ENCODE assay signal across 9 cellular contexts in genomic region chrX:5113128-5113527, GRCh38.
DNase-seq lines count a peak whose midpoint lies in the region; ATAC-seq, FAIRE-seq and TF ChIP-seq lines count a peak whose summit lies in the region.
"Had no signal": no experiment of that assay in that cellular context is flagged by ENCODE, and none has a peak within 500 bp of the region (broad histone marks: within the 10 kb centered on the region; RNA-seq: fewer than 3 reads in every experiment).

No MANE protein-coding gene starts in this region.

- no peak for TF ChIP-seq EP300 in tibial nerve (IDR thresholded peaks at IDR 0.05)

- no peak overlapping the region for H3K27ac ChIP-seq in tibial nerve

- FAIRE-seq in GM12892 (lab: Jason Lieb, UNC): no peak

- WGBS in tibial nerve, 2 donors: 70% methylated on average over 6 of the region's 6 CpGs

- TF ChIP-seq POLR2A in tibial nerve (IDR thresholded peaks at IDR 0.05) (no peak), GM18505 (IDR thresholded peaks at IDR 0.05; ENCODE audit: borderline replicate concordance, extremely low read depth, insufficient read depth, insufficient read length) (no peak), GM12892 (IDR thresholded peaks at IDR 0.05; ENCODE audit: low read depth, low read length) (no peak)

- H3K4me3 ChIP-seq in tibial nerve (no peak overlapping the region), HAP-1 (no peak overlapping the region)

- in situ Hi-C loops in HAP-1 (cut with MboI; ENCODE audit: low sequenced_read_pairs): no loop called here

- H3K9me3 ChIP-seq in tibial nerve: no peaks in the 10 kb centered on the region
- no peaks in the 10 kb centered on the region for H3K9me3 ChIP-seq in HAP-1

- ATAC-seq in GM18505 (IDR thresholded peaks at IDR 0.05; ENCODE audit: unreplicated experiment): no peak

- TF ChIP-seq CTCF in tibial nerve (IDR thresholded peaks at IDR 0.05): peak in 2 of 5 experiments; percentile 17 to 25

- H3K36me3 ChIP-seq in tibial nerve: no peaks in the 10 kb centered on the region
- no peaks in the 10 kb centered on the region for H3K36me3 ChIP-seq in HAP-1 (replicated peaks)

- DNase-seq in A172 (ENCODE audit: low spot score) (peak; percentile 16), H4 (ENCODE audit: low spot score) (peak; percentile 34), RKO (ENCODE audit: low spot score) (peak; percentile 56), hepatic stellate cell (ENCODE audit: low spot score) (peak; percentile 0), tibial nerve (ENCODE audit: low spot score in 2 of 2) (no peak), HAP-1 (ENCODE audit: low spot score in 2 of 2) (no peak), GM12892 (ENCODE audit: insufficient read length) (no peak)
- DNase-seq: activated CD4-positive, alpha-beta T cell treated with anti-CD3 and anti-CD28 coated beads for 1 hour had no signal

- H3K4me1 ChIP-seq in tibial nerve: no peaks in the 10 kb centered on the region
- H3K4me1 ChIP-seq in HAP-1: no peaks in the 10 kb centered on the region

- no peaks in the 10 kb centered on the region for H3K27me3 ChIP-seq in tibial nerve
- H3K27me3 ChIP-seq in HAP-1 (ENCODE audit: low read depth): no peaks in the 10 kb centered on the region

Comparison
In these comparisons a context has a peak if more than half of its experiments do, and no peak if none do; other contexts are left out.
1. DNase-seq: peak in A172 (single experiment), H4 (single experiment), RKO (single experiment) and hepatic stellate cell (single experiment); none in tibial nerve (0 of 2), HAP-1 (0 of 2) and GM12892 (single experiment).